ENCODE assay signal across 1 cellular context in the genomic region with DNA sequence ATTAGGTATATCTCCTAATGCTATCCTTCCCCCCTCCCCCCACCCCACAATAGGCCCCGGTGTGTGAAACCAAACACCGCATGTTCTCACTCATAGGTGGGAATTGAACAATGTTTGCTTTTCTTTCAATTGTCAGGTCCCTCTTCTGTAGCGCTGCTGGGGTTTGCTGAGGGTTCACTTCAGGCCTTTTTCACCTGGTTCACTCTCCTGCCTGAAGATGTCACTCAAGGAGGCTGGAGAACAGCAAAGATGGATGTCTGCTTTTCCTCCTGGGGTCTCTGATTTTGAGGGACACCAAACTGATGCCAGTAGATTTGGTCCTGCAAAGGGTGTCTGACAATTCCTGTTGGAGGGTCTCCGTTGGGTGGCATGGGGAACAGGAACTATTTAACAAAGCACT.
TF ChIP-seq lines count a peak whose summit lies in the region.

No MANE protein-coding gene starts in this region.

TF ChIP-seq in WTC11, 78 proteins besides CTCF, POLR2A, EP300 and RAD21 (continued from another document):
- TF ChIP-seq PRRX2 (CRISPR knock-in tag; IDR thresholded peaks at IDR 0.05) (no peak), MYBL2 (CRISPR knock-in tag; IDR thresholded peaks at IDR 0.05) (no peak), E2F5 (CRISPR knock-in tag; IDR thresholded peaks at IDR 0.05) (no peak), NFATC4 (CRISPR knock-in tag; IDR thresholded peaks at IDR 0.05) (no peak)
- TF ChIP-seq, protein P1, sequence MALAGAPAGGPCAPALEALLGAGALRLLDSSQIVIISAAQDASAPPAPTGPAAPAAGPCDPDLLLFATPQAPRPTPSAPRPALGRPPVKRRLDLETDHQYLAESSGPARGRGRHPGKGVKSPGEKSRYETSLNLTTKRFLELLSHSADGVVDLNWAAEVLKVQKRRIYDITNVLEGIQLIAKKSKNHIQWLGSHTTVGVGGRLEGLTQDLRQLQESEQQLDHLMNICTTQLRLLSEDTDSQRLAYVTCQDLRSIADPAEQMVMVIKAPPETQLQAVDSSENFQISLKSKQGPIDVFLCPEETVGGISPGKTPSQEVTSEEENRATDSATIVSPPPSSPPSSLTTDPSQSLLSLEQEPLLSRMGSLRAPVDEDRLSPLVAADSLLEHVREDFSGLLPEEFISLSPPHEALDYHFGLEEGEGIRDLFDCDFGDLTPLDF (CRISPR knock-in tag; IDR thresholded peaks at IDR 0.05), result no peak
